Comparison of ENCODE assay signal across 9 cellular contexts in the genomic region with DNA sequence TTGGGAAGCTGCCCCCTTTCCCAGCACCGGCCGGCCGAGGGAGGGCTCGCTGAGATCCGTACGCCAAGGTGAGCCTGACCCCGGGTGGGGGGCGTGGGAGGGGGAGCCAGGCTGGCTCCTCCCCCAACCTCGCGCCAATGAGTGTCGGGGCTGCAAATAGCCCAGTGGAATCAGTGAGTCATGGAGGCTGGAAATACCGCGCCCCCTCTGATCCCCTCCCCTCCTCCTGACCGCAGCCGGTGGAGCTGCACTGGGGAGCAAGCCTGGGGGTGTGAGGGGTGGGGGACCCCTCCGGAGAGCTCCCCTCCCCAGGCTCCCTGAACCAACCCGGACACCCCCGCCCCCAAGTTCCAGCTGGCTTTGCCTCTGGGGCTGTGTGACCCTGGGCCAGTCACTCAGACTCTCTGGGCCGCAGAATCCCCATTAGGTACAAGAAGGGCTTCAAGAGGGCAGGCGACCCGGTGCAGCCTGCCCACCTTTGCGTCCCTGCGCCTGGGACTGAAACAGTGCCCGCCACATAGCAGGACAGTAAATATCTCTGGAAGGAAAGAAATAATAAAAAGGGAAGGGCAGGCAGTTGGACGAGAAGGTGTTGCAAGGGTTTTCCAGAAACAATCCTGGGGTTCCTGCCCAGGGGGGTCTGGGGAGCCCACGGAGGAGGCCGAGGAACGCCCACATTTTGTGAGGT. TPM values are rescaled to one million over a fixed set of nuclear protein-coding genes. Genes with fewer than 3 reads are reported as not detected.
DNase-seq lines count a peak whose midpoint lies in the region; ATAC-seq and TF ChIP-seq lines count a peak whose summit lies in the region.
"Had no signal": no experiment of that assay in that cellular context is flagged by ENCODE, and none has a peak within 500 bp of the region (broad histone marks: within the 10 kb centered on the region; RNA-seq: fewer than 3 reads in every experiment).

No MANE protein-coding gene starts in this region.

- peak overlapping the region; percentile 51 for H3K4me2 ChIP-seq in mesendoderm (ENCODE audit: low read length)

- no peaks in the 10 kb centered on the region for H3K36me3 ChIP-seq in mesendoderm (ENCODE audit: control insufficient read depth, insufficient read depth, low read length)

- H3K4me3 ChIP-seq in HFF-Myc (replicated peaks; ENCODE audit: low read depth, low read length) (0 out of 2 replicates have a peak overlapping the region, but pooled peaks have one; percentile 1), dorsolateral prefrontal cortex (peak overlapping the region in 54 of 59 donors; percentile 7 to 60 (median 39)), mesendoderm (ENCODE audit: low read length) (no peak overlapping the region)

- peak overlapping the region; percentile 78 for H3K18ac ChIP-seq in mesendoderm (ENCODE audit: low read length)

- no peak overlapping the region for H2BK15ac ChIP-seq in mesendoderm (replicated peaks; ENCODE audit: low read depth)

- TF ChIP-seq CTCF in HFF-Myc (IDR thresholded peaks at IDR 0.05; ENCODE audit: low read depth, low read length, missing control alignments) (no peak), dorsolateral prefrontal cortex (IDR thresholded peaks at IDR 0.05 in 54 of 56, conservative IDR thresholded peaks at IDR 0.05 in 2 of 56; ENCODE audit: low read depth in 1 of 56, partially characterized antibody in 56 of 56) (no peak)

- ATAC-seq in HG03280 (IDR thresholded peaks at IDR 0.05; ENCODE audit: unreplicated experiment) = no peak

- H2BK120ac ChIP-seq in mesendoderm (ENCODE audit: low read depth, low read length) = no peak overlapping the region

- peak overlapping the region in 38 of 59 donors; percentile 5 to 83 (median 60) for H3K27ac ChIP-seq in dorsolateral prefrontal cortex
- H3K27ac ChIP-seq in mesendoderm (ENCODE audit: low read depth, low read length) = peak overlapping the region; percentile 63

- H3K79me1 ChIP-seq in mesendoderm (ENCODE audit: low read length) = no peaks in the 10 kb centered on the region

- no peak overlapping the region for H4K5ac ChIP-seq in mesendoderm (ENCODE audit: low read length)

- peaks cover 6% of the 10 kb centered on the region for H3K4me1 ChIP-seq in mesendoderm (ENCODE audit: control insufficient read depth, low read depth, low read length)

- H3K79me2 ChIP-seq in mesendoderm (ENCODE audit: control insufficient read depth, insufficient read depth, low read length) = no peaks in the 10 kb centered on the region

- no peak overlapping the region for H3K4ac ChIP-seq in mesendoderm (ENCODE audit: low read depth, low read length)

- WGBS in mesendoderm (ENCODE audit: extremely low coverage, insufficient coverage, low lambda C conversion rate) = no CpG with 5 or more reads among the region's 28 CpGs

- H4K8ac ChIP-seq in mesendoderm (ENCODE audit: low read depth, low read length) = no peak overlapping the region

- peak; percentile 83 for DNase-seq in AG08396 (ENCODE audit: low spot score)
- DNase-seq in HFF-Myc (ENCODE audit: extremely low read depth, low read depth) = no peak
- DNase-seq in activated CD4-positive, alpha-beta T cell treated with anti-CD3 and anti-CD28 coated beads for 24 hours (ENCODE audit: low read depth in 2 of 2) = peak; percentile 43 to 46
- peak in 1 of 10 donors; percentile 40 for DNase-seq in dorsolateral prefrontal cortex
- DNase-seq in mesendoderm = peak; percentile 93
- peak; percentile 20 to 35 for DNase-seq in stimulated activated CD8-positive, alpha-beta memory T cell treated with anti-CD3 and anti-CD28 coated beads, Interleukin-7, amount 100 ng/mL, for 1 hour (ENCODE audit: low read depth in 2 of 2)
- no peak for DNase-seq in NCI-H2081 treated with DMSO at 0.1 percent for 48 hours (lab: John Stamatoyannopoulos, UW)

- intact Hi-C loops in dorsolateral prefrontal cortex (cut with DNase I) = loop anchor here in 1 of 2 donors (5.0 kb wide), 1 partner anchor 34 kb away; no protein-coding TSS in a partner anchor

- H3K23ac ChIP-seq in mesendoderm (ENCODE audit: low read length) = no peak overlapping the region

- H2AK5ac ChIP-seq in mesendoderm (ENCODE audit: low read length) = no peak overlapping the region

- peak overlapping the region; percentile 88 for H3K56ac ChIP-seq in mesendoderm (ENCODE audit: low read length)

- H3K27me3 ChIP-seq in dorsolateral prefrontal cortex (peaks cover 0 to 8% (median 0%) of the 10 kb centered on the region in 45 donors), mesendoderm (ENCODE audit: insufficient read depth, low read length, poor library complexity) (no peaks in the 10 kb centered on the region)

- no peak overlapping the region for H2BK5ac ChIP-seq in mesendoderm (ENCODE audit: low read length)

- peak overlapping the region; percentile 70 for H3K9ac ChIP-seq in mesendoderm (ENCODE audit: low read length)

RNA-seq across cellular contexts. Expression of gene HSPB7, which starts 4.5 kb away (rescaled TPM):
- 10 to 100 TPM in 2 of 120 experiments, 1 to 10 TPM in 107, under 1 TPM in 11; 0.34 to 16.8 (median 2.1) TPM for total RNA-seq in dorsolateral prefrontal cortex
- polyA plus RNA-seq in mesendoderm (2013, experiment 1 of 2) = 0.03 TPM
- polyA plus RNA-seq in mesendoderm (2013, experiment 2 of 2) = 0.07 TPM
- total RNA-seq: pulmonary artery endothelial cell had no signal

RNA-seq across cellular contexts. Expression of gene CLCNKA, which starts 8.5 kb away (rescaled TPM):
- total RNA-seq in dorsolateral prefrontal cortex = 1 to 10 TPM in 15 of 120 experiments, under 1 TPM in 42, not detected in 63; 0.16 to 2.5 (median 0.66) TPM
- 0.29 TPM for polyA plus RNA-seq in mesendoderm (2013, experiment 1 of 2)
- polyA plus RNA-seq in mesendoderm (2013, experiment 2 of 2) = 0.28 TPM
- total RNA-seq: pulmonary artery endothelial cell had no signal

RNA-seq across cellular contexts. Expression of gene SRARP, which starts 9.3 kb away (rescaled TPM):
- 10 to 100 TPM in 12 of 120 experiments, 1 to 10 TPM in 108; 2.1 to 17.6 (median 5.9) TPM for total RNA-seq in dorsolateral prefrontal cortex
- 0.03 TPM for polyA plus RNA-seq in mesendoderm (2013, experiment 1 of 2)
- polyA plus RNA-seq in mesendoderm (2013, experiment 2 of 2) = 0.04 TPM
- total RNA-seq: pulmonary artery endothelial cell had no signal

RNA-seq across cellular contexts. Expression of gene CLCNKB, which starts 30.2 kb away (rescaled TPM):
- total RNA-seq in dorsolateral prefrontal cortex = under 1 TPM in 27 of 120 experiments, not detected in 93; 0.21 to 0.98 (median 0.29) TPM
- polyA plus RNA-seq in mesendoderm (2013, experiment 1 of 2) = 0.86 TPM
- polyA plus RNA-seq in mesendoderm (2013, experiment 2 of 2) = 0.74 TPM

RNA-seq across cellular contexts. Expression of gene ZBTB17, which starts 37.5 kb away (rescaled TPM):
- 10 to 100 TPM; 29.3 to 71.4 (median 45.9) TPM for total RNA-seq in dorsolateral prefrontal cortex
- polyA plus RNA-seq in mesendoderm (2013, experiment 1 of 2) = 16.0 TPM
- polyA plus RNA-seq in mesendoderm (2013, experiment 2 of 2) = 15.4 TPM

Comparison
In these comparisons a context has a peak if more than half of its experiments do, and no peak if none do; other contexts are left out.
1. DNase-seq: peak in AG08396 (single experiment), activated CD4-positive, alpha-beta T cell treated with anti-CD3 and anti-CD28 coated beads for 24 hours (2 of 2), mesendoderm (single experiment) and stimulated activated CD8-positive, alpha-beta memory T cell treated with anti-CD3 and anti-CD28 coated beads, Interleukin-7, amount 100 ng/mL, for 1 hour (2 of 2); none in HFF-Myc (single experiment) and NCI-H2081 treated with DMSO at 0.1 percent for 48 hours (single experiment).